16 cellular contexts compared by ENCODE assay signal in the genomic region with DNA sequence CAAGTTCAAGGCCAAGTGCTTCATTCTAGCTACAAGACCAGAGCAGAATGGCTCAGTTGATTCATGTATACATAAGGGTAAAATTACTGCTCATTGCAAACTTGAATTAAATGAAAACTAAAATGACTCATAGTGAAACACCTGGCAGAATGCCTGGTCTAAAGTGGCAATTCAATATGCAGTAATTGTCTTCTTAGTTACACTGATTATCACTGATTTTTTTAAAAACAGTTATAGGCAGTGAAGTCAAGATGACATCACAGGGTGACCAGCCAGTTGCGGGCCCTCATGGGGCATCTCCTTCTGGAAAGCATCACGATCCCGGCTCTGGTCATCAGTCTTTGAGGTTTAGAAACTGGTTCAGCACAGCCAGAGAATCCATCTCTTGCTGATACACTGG.
A peak's percentile ranks its signal among the peaks of the same experiment; 100 is the strongest.
DNase-seq lines count a peak whose midpoint lies in the region; ATAC-seq, FAIRE-seq and TF ChIP-seq lines count a peak whose summit lies in the region.
"Had no signal": no experiment of that assay in that cellular context is flagged by ENCODE, and none has a peak within 500 bp of the region (broad histone marks: within the 10 kb centered on the region; RNA-seq: fewer than 3 reads in every experiment).

No MANE protein-coding gene starts in this region.

- in situ Hi-C loops in Panc1 (cut with HindIII; ENCODE audit: low pct_unique_long_range_greater_than_20kb, low sequenced_read_pairs): no loop called here

- POLR2A ChIA-PET in Panc1 (lab: Charles Lee): no interaction called here

- no peaks in the 10 kb centered on the region for H3K9me3 ChIP-seq in Panc1 (ENCODE audit: control insufficient read depth, insufficient read depth, low read depth, low read length)

- no peaks in the 10 kb centered on the region for H3K27me3 ChIP-seq in Panc1 (ENCODE audit: control insufficient read depth, insufficient read depth, low read length)

- H3K4me1 ChIP-seq in Panc1 (ENCODE audit: control insufficient read depth, insufficient read depth, low read length): no peaks in the 10 kb centered on the region

- ATAC-seq in HG03378 (IDR thresholded peaks at IDR 0.05; ENCODE audit: unreplicated experiment) (peak; percentile 63), Panc1 (no peak)
- ATAC-seq: effector memory CD8-positive, alpha-beta T cell; Right ventricle myocardium inferior had no signal

- H3K36me3 ChIP-seq in Panc1 (ENCODE audit: control insufficient read depth, insufficient read depth, low read length): no peaks in the 10 kb centered on the region

- no peak for FAIRE-seq in urothelium cell line (lab: Jason Lieb, UNC)
- FAIRE-seq: G401.6 had no signal

- H3K4me3 ChIP-seq in Panc1 (ENCODE audit: low read depth in 2 of 2, low read length in 2 of 2) (no peak overlapping the region), fibroblast of mammary gland (ENCODE audit: control insufficient read depth, low read depth, low read length) (no peak overlapping the region)

- H3K27ac ChIP-seq in Panc1 (ENCODE audit: low read length): no peak overlapping the region

- CTCF ChIA-PET in Panc1 (lab: Charles Lee): no interaction called here

- peak; percentile 50 for DNase-seq in COLO668 (lab: John Stamatoyannopoulos, UW; ENCODE audit: unreplicated experiment)
- peak; percentile 18 for DNase-seq in Panc1 (ENCODE audit: low read depth, low spot score)
- peak; percentile 83 for DNase-seq in fibroblast of mammary gland (ENCODE audit: low read depth)
- no peak for DNase-seq in urothelium cell line (ENCODE audit: low spot score)
- DNase-seq in stimulated activated CD4-positive, alpha-beta T cell treated with anti-CD3 and anti-CD28 coated beads, Interleukin-12 subunit alpha, Interleukin-12 subunit beta, amount 100 ng/mL, for 4 hours: no peak
- DNase-seq in NK-92 (lab: John Stamatoyannopoulos, UW; ENCODE audit: unreplicated experiment): no peak
- DNase-seq in DMS 273 treated with DMSO at 0.1 percent for 48 hours (lab: John Stamatoyannopoulos, UW): no peak
- DNase-seq: AML-193; amniotic stem cell; effector memory CD8-positive, alpha-beta T cell; NCI-H2171; stimulated activated CD4-positive, alpha-beta T cell treated with anti-CD3 and anti-CD28 coated beads, Interleukin-2, amount 100 ng/mL, for 48 hours; stimulated activated naive CD4-positive, alpha-beta T cell treated with Interleukin-2 at 50 U/mL for 16 hours had no signal

- intact Hi-C loops in Panc1 (cut with micrococcal nuclease; ENCODE audit: unreplicated experiment): no loop called here

- TF ChIP-seq CTCF in Panc1 (IDR thresholded peaks at IDR 0.05): no peak
- no peak for TF ChIP-seq CTCF in fibroblast of mammary gland (conservative IDR thresholded peaks at IDR 0.05; ENCODE audit: control insufficient read depth, insufficient read depth, low read depth, low read length)

- BruUV-seq in Panc1 (replicated peaks; lab: Mats Ljungman, UMichigan): no TSS peak

Comparison
In these comparisons a context has a peak if more than half of its experiments do, and no peak if none do; other contexts are left out.
1. DNase-seq: peak in COLO668 (single experiment), Panc1 (single experiment) and fibroblast of mammary gland (single experiment); none in urothelium cell line (single experiment), stimulated activated CD4-positive, alpha-beta T cell treated with anti-CD3 and anti-CD28 coated beads, Interleukin-12 subunit alpha, Interleukin-12 subunit beta, amount 100 ng/mL, for 4 hours (single experiment), NK-92 (single experiment) and DMS 273 treated with DMSO at 0.1 percent for 48 hours (single experiment).